Comparison of ENCODE assay signal across 8 cellular contexts in genomic region chr18:158128-159036, GRCh38. TPM values are rescaled to one million over a fixed set of nuclear protein-coding genes. Genes with fewer than 3 reads are reported as not detected.
DNase-seq lines count a peak whose midpoint lies in the region; ATAC-seq and TF ChIP-seq lines count a peak whose summit lies in the region.

Gene USP14, plus strand, starts transcription at chr18:158557. Its CDS starts 142 bp downstream, at chr18:158699.

- H3K4me3 ChIP-seq in hepatocyte = peak within 1 kb of the TSS; percentile 74
- H3K4me3 ChIP-seq in aorta (ENCODE audit: low read length in 2 of 2) = peak within 1 kb of the TSS; percentile 67 to 84

- peak within 1 kb of the TSS; percentile 72 for H3K4me2 ChIP-seq in hepatocyte

- H3K4me1 ChIP-seq in hepatocyte (ENCODE audit: insufficient read depth) = peaks cover 16% of the 10 kb centered on the region
- no peaks in the 10 kb centered on the region for H3K4me1 ChIP-seq in aorta (ENCODE audit: control insufficient read depth in 1 of 2, insufficient read depth in 2 of 2, low read length in 2 of 2)

- ATAC-seq in GM18519 (IDR thresholded peaks at IDR 0.05; ENCODE audit: low FRiP score, unreplicated experiment) (peak; percentile 77), HG03045 (IDR thresholded peaks at IDR 0.05; ENCODE audit: unreplicated experiment) (peak; percentile 88), aorta (ENCODE audit: low FRiP score) (peak; percentile 97)

- no peaks in the 10 kb centered on the region for H3K9me2 ChIP-seq in hepatocyte (replicated peaks; ENCODE audit: insufficient read depth)

- no peaks in the 10 kb centered on the region for H3K9me3 ChIP-seq in hepatocyte (ENCODE audit: low read depth)
- H3K9me3 ChIP-seq in aorta (ENCODE audit: control insufficient read depth, low read length) = no peaks in the 10 kb centered on the region

- peak within 1 kb of the TSS; percentile 83 for H2AFZ ChIP-seq in hepatocyte

- H3K36me3 ChIP-seq in hepatocyte (replicated peaks; ENCODE audit: insufficient read depth, low read depth) (no peaks in the 10 kb centered on the region), aorta (ENCODE audit: control insufficient read depth in 1 of 2, insufficient read depth in 2 of 2, low read length in 1 of 2) (no peaks in the 10 kb centered on the region)

- peak; percentile 6 for TF ChIP-seq CTCF in hepatocyte (IDR thresholded peaks at IDR 0.05; ENCODE audit: poor library complexity)

- H3K27ac ChIP-seq in hepatocyte (peak within 1 kb of the TSS; percentile 96), aorta (ENCODE audit: low read depth in 1 of 2, low read length in 2 of 2) (peak within 1 kb of the TSS in 1 of 2 donors; percentile 47)

- H3K27me3 ChIP-seq in hepatocyte = no peaks in the 10 kb centered on the region
- no peaks in the 10 kb centered on the region for H3K27me3 ChIP-seq in aorta (ENCODE audit: control insufficient read depth in 1 of 2, insufficient read depth in 2 of 2, low read length in 1 of 2)

- peaks cover 48% of the 10 kb centered on the region for H3K79me2 ChIP-seq in hepatocyte

- 2% methylated on average over 64 of the region's 89 CpGs for WGBS in hepatocyte (ENCODE audit: low lambda C conversion rate, missing lambda C conversion rate)
- 1% methylated on average over 57 to 89 of the region's 89 CpGs for WGBS in aorta, 2 donors

- peak; percentile 78 for DNase-seq in NCI-H2081 treated with DMSO at 0.1 percent for 48 hours (lab: John Stamatoyannopoulos, UW)
- peak; percentile 81 for DNase-seq in T1000 (lab: John Stamatoyannopoulos, UW)
- peak; percentile 99 for DNase-seq in astrocyte of the hippocampus (ENCODE audit: low read depth, low spot score)
- peak; percentile 98 for DNase-seq in hepatocyte (ENCODE audit: low spot score)
- DNase-seq in renal cortical epithelial cell (ENCODE audit: low read depth) = peak; percentile 89
- DNase-seq in aorta = peak; percentile 98 to 99

- peaks cover 18% of the 10 kb centered on the region for H4K20me1 ChIP-seq in hepatocyte (ENCODE audit: insufficient read depth, poor library complexity, severe bottlenecking)

- intact Hi-C loops in aorta (cut with DNase I) = loop anchor here in 1 of 2 donors (2.0 kb wide), 1 partner anchor 48 kb away; no protein-coding TSS in a partner anchor

RNA-seq across cellular contexts. Expression of gene USP14, which starts in this region (rescaled TPM):
- total RNA-seq in hepatocyte (30.3 and 37.5 TPM in 2 replicates), renal cortical epithelial cell (39.8 and 117 TPM in 2 replicates), aorta (10 to 100 TPM; 45.8 to 49.4 TPM)
- polyA plus RNA-seq in hepatocyte (47.5 and 51.3 TPM in 2 replicates), aorta (10 to 100 TPM; 20.3 to 22.7 TPM)
